In genomic region chr21:43938751-43939442, GRCh38 we compare ENCODE assay signal across 8 cellular contexts.
DNase-seq lines count a peak whose midpoint lies in the region; ATAC-seq and TF ChIP-seq lines count a peak whose summit lies in the region.

No MANE protein-coding gene starts in this region.

- no peak overlapping the region for H2AFZ ChIP-seq in OCI-LY1 (ENCODE audit: low read length)

- TF ChIP-seq CTCF in AG10803 (conservative IDR thresholded peaks at IDR 0.05; ENCODE audit: low read length) (peak; percentile 92), OCI-LY1 (IDR thresholded peaks at IDR 0.05; ENCODE audit: low read length) (peak; percentile 99), fibroblast of mammary gland (conservative IDR thresholded peaks at IDR 0.05; ENCODE audit: control insufficient read depth, insufficient read depth, low read depth, low read length) (peak; percentile 86), nephron progenitor cell (IDR thresholded peaks at IDR 0.05) (peak; percentile 93)

- DNase-seq in AG10803 (ENCODE audit: low read depth) (peak; percentile 64), fibroblast of mammary gland (ENCODE audit: low read depth) (peak; percentile 60), nephron progenitor cell (peak; percentile 89)
- peak; percentile 90 for DNase-seq in activated T-cell treated with anti-CD3 and anti-CD28 coated beads, Interleukin-2, amount 50 U/mL, for 24 hours

- no peaks in the 10 kb centered on the region for H3K27me3 Mint-ChIP-seq in activated T-cell treated with anti-CD3 and anti-CD28 coated beads, Interleukin-2, amount 50 U/mL, for 24 hours
- H3K27me3 Mint-ChIP-seq in nephron progenitor cell (ENCODE audit: low read depth, poor library complexity) = no peaks in the 10 kb centered on the region
- H3K27me3 Mint-ChIP-seq in stimulated activated naive CD8-positive, alpha-beta T cell treated with anti-CD3 and anti-CD28 coated beads, Interleukin-15, Interleukin-2, amounts not matched to agents 100 ng/mL and 50 ng/mL, for 24 hours = no peaks in the 10 kb centered on the region

- H3K27me3 ChIP-seq in OCI-LY1 (ENCODE audit: insufficient read depth, low read length) = no peaks in the 10 kb centered on the region

- no peaks in the 10 kb centered on the region for H3F3A ChIP-seq in OCI-LY1 (ENCODE audit: insufficient read depth, low read length)

- H3K27ac Mint-ChIP-seq in activated T-cell treated with anti-CD3 and anti-CD28 coated beads, Interleukin-2, amount 50 U/mL, for 24 hours = peak overlapping the region; percentile 90
- H3K27ac Mint-ChIP-seq in nephron progenitor cell = no peak overlapping the region
- peak overlapping the region; percentile 76 for H3K27ac Mint-ChIP-seq in stimulated activated naive CD8-positive, alpha-beta T cell treated with anti-CD3 and anti-CD28 coated beads, Interleukin-15, Interleukin-2, amounts not matched to agents 100 ng/mL and 50 ng/mL, for 24 hours

- H3K9me3 ChIP-seq in OCI-LY1 (ENCODE audit: low read length) = no peaks in the 10 kb centered on the region

- ATAC-seq in GM18868 (IDR thresholded peaks at IDR 0.05; ENCODE audit: unreplicated experiment) (peak; percentile 75), HG03097 (IDR thresholded peaks at IDR 0.05; ENCODE audit: low FRiP score, unreplicated experiment) (peak; percentile 70)

- H3K9ac ChIP-seq in OCI-LY1 (ENCODE audit: low read length) = peak overlapping the region; percentile 50; the same call in 1 of the 2 replicates

- peak overlapping the region; percentile 65 for H3K4me2 ChIP-seq in OCI-LY1 (ENCODE audit: low read length)

- no peaks in the 10 kb centered on the region for H3K9me2 ChIP-seq in OCI-LY1 (ENCODE audit: low read depth, low read length)

- peaks cover 46% of the 10 kb centered on the region for H3K36me3 Mint-ChIP-seq in activated T-cell treated with anti-CD3 and anti-CD28 coated beads, Interleukin-2, amount 50 U/mL, for 24 hours (ENCODE audit: low read depth)
- no peaks in the 10 kb centered on the region for H3K36me3 Mint-ChIP-seq in nephron progenitor cell (ENCODE audit: low read depth)
- peaks cover 8% of the 10 kb centered on the region for H3K36me3 Mint-ChIP-seq in stimulated activated naive CD8-positive, alpha-beta T cell treated with anti-CD3 and anti-CD28 coated beads, Interleukin-15, Interleukin-2, amounts not matched to agents 100 ng/mL and 50 ng/mL, for 24 hours (ENCODE audit: low read depth)

- H3K9me3 Mint-ChIP-seq in activated T-cell treated with anti-CD3 and anti-CD28 coated beads, Interleukin-2, amount 50 U/mL, for 24 hours = no peaks in the 10 kb centered on the region
- no peaks in the 10 kb centered on the region for H3K9me3 Mint-ChIP-seq in nephron progenitor cell
- H3K9me3 Mint-ChIP-seq in stimulated activated naive CD8-positive, alpha-beta T cell treated with anti-CD3 and anti-CD28 coated beads, Interleukin-15, Interleukin-2, amounts not matched to agents 100 ng/mL and 50 ng/mL, for 24 hours = no peaks in the 10 kb centered on the region

- H3K79me2 ChIP-seq in OCI-LY1 (ENCODE audit: insufficient read depth, low read length) = no peaks in the 10 kb centered on the region

- H3K4me1 Mint-ChIP-seq in activated T-cell treated with anti-CD3 and anti-CD28 coated beads, Interleukin-2, amount 50 U/mL, for 24 hours (ENCODE audit: low read depth) = peaks cover 22% of the 10 kb centered on the region
- H3K4me1 Mint-ChIP-seq in nephron progenitor cell = peaks cover 30% of the 10 kb centered on the region
- peaks cover 20% of the 10 kb centered on the region for H3K4me1 Mint-ChIP-seq in stimulated activated naive CD8-positive, alpha-beta T cell treated with anti-CD3 and anti-CD28 coated beads, Interleukin-15, Interleukin-2, amounts not matched to agents 100 ng/mL and 50 ng/mL, for 24 hours (ENCODE audit: low read depth)

- peak overlapping the region; percentile 81 for H3K4me3 Mint-ChIP-seq in activated T-cell treated with anti-CD3 and anti-CD28 coated beads, Interleukin-2, amount 50 U/mL, for 24 hours
- H3K4me3 Mint-ChIP-seq in nephron progenitor cell = no peak overlapping the region
- peak overlapping the region; percentile 83 for H3K4me3 Mint-ChIP-seq in stimulated activated naive CD8-positive, alpha-beta T cell treated with anti-CD3 and anti-CD28 coated beads, Interleukin-15, Interleukin-2, amounts not matched to agents 100 ng/mL and 50 ng/mL, for 24 hours

- no peaks in the 10 kb centered on the region for H3K36me3 ChIP-seq in OCI-LY1 (ENCODE audit: insufficient read depth, low read length)

- peak overlapping the region; percentile 62 for H3K27ac ChIP-seq in OCI-LY1 (ENCODE audit: low read depth, low read length, poor library complexity, severe bottlenecking)

- H4K20me1 ChIP-seq in OCI-LY1 (ENCODE audit: insufficient read depth, low read length) = no peaks in the 10 kb centered on the region

- H3K4me3 ChIP-seq in AG10803 (ENCODE audit: low read length) = peak overlapping the region; percentile 60
- H3K4me3 ChIP-seq in OCI-LY1 (ENCODE audit: low read depth, low read length, poor library complexity, severe bottlenecking) = peak overlapping the region; percentile 55
- peak overlapping the region; percentile 25 for H3K4me3 ChIP-seq in fibroblast of mammary gland (ENCODE audit: control insufficient read depth, low read depth, low read length)

- peaks cover 17% of the 10 kb centered on the region for H3K4me1 ChIP-seq in OCI-LY1 (ENCODE audit: insufficient read depth, low read length, severe bottlenecking)

Comparison
In these comparisons a context has a peak if more than half of its experiments do, and no peak if none do; other contexts are left out.
1. Peak in every context shown above with its lines: DNase-seq, ATAC-seq, H3K4me3 ChIP-seq and H3K27ac ChIP-seq.